Comparison of ENCODE assay signal across 9 cellular contexts in the genomic region with DNA sequence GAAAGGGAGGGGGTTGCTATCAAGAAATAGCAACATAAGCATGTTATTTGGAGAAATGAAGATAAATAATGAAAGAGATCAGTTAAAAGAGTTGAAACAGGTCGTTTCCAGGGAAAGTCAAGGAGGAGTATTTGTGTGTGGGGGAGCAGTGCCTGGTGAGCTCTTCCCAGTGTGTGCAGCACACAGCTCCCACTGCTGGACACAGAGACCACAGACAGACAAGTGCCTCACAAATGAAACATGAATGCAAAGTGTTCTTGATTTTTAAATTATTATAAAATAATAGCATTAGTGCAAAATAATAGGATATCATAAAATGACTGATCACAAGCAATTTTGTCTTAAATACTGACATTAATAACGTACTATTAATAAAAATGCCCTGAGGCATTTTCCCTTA. TPM values are rescaled to one million over a fixed set of nuclear protein-coding genes. Genes with fewer than 3 reads are reported as not detected.
DNase-seq lines count a peak whose midpoint lies in the region; ATAC-seq and TF ChIP-seq lines count a peak whose summit lies in the region.
"Had no signal": no experiment of that assay in that cellular context is flagged by ENCODE, and none has a peak within 500 bp of the region (broad histone marks: within the 10 kb centered on the region; RNA-seq: fewer than 3 reads in every experiment).

No MANE protein-coding gene starts in this region.

- H3K4me1 Mint-ChIP-seq in neural crest cell, result no peaks in the 10 kb centered on the region
- no peaks in the 10 kb centered on the region for H3K4me1 Mint-ChIP-seq in activated CD8-positive, alpha-beta T cell treated with anti-CD3 and anti-CD28 coated beads, Interleukin-2, amount 10 ng/mL, durations not matched to agents 7 days and 5 days (ENCODE audit: low read depth)
- H3K4me1 Mint-ChIP-seq in natural killer cell treated with Interleukin-12 subunit alpha and Interleukin-12 subunit beta and Interleukin-15 and Interleukin-18, amount 100 ng/mL, for 72 hours (ENCODE audit: low read depth in 2 of 2), result no peaks in the 10 kb centered on the region

- TF ChIP-seq CTCF in epithelial cell of proximal tubule (conservative IDR thresholded peaks at IDR 0.05; ENCODE audit: low read depth, low read length) (peak; percentile 73), neural crest cell (conservative IDR thresholded peaks at IDR 0.05) (peak; percentile 49)

- peak; percentile 53 for DNase-seq in GM03348 (ENCODE audit: low spot score)
- peak; percentile 47 for DNase-seq in NCI-H460 (ENCODE audit: extremely low read depth, low read depth)
- DNase-seq in epithelial cell of proximal tubule (ENCODE audit: low read depth), result no peak
- DNase-seq in neural crest cell (ENCODE audit: low read depth, low spot score), result no peak
- no peak for DNase-seq in activated CD8-positive, alpha-beta T cell treated with anti-CD3 and anti-CD28 coated beads, Interleukin-2, amount 10 ng/mL, durations not matched to agents 7 days and 5 days
- DNase-seq in natural killer cell treated with Interleukin-12 subunit alpha and Interleukin-12 subunit beta and Interleukin-15 and Interleukin-18, amount 100 ng/mL, for 72 hours (ENCODE audit: low spot score), result no peak

- H3K27ac Mint-ChIP-seq in neural crest cell (ENCODE audit: unreplicated experiment), result no peak overlapping the region
- H3K27ac Mint-ChIP-seq in activated CD8-positive, alpha-beta T cell treated with anti-CD3 and anti-CD28 coated beads, Interleukin-2, amount 10 ng/mL, durations not matched to agents 7 days and 5 days, result no peak overlapping the region
- H3K27ac Mint-ChIP-seq in natural killer cell treated with Interleukin-12 subunit alpha and Interleukin-12 subunit beta and Interleukin-15 and Interleukin-18, amount 100 ng/mL, for 72 hours, result no peak overlapping the region

- no peak overlapping the region for H3K4me3 ChIP-seq in epithelial cell of proximal tubule (ENCODE audit: low read depth, low read length)
- H3K4me3 ChIP-seq: SJSA1 had no signal

- POLR2A ChIA-PET in activated CD8-positive, alpha-beta T cell treated with anti-CD3 and anti-CD28 coated beads, Interleukin-2, amount 10 ng/mL, durations not matched to agents 7 days and 5 days (lab: Charles Lee), result no interaction called here

- no peak overlapping the region for H3K4me3 Mint-ChIP-seq in neural crest cell
- no peak overlapping the region for H3K4me3 Mint-ChIP-seq in activated CD8-positive, alpha-beta T cell treated with anti-CD3 and anti-CD28 coated beads, Interleukin-2, amount 10 ng/mL, durations not matched to agents 7 days and 5 days
- H3K4me3 Mint-ChIP-seq in natural killer cell treated with Interleukin-12 subunit alpha and Interleukin-12 subunit beta and Interleukin-15 and Interleukin-18, amount 100 ng/mL, for 72 hours, result no peak overlapping the region

- no peaks in the 10 kb centered on the region for H3K9me3 Mint-ChIP-seq in neural crest cell
- H3K9me3 Mint-ChIP-seq in activated CD8-positive, alpha-beta T cell treated with anti-CD3 and anti-CD28 coated beads, Interleukin-2, amount 10 ng/mL, durations not matched to agents 7 days and 5 days (ENCODE audit: insufficient read depth), result no peaks in the 10 kb centered on the region
- H3K9me3 Mint-ChIP-seq in natural killer cell treated with Interleukin-12 subunit alpha and Interleukin-12 subunit beta and Interleukin-15 and Interleukin-18, amount 100 ng/mL, for 72 hours, result peaks cover 3% of the 10 kb centered on the region

- no peaks in the 10 kb centered on the region for H3K27me3 Mint-ChIP-seq in neural crest cell (ENCODE audit: low read depth)
- peaks cover 5% of the 10 kb centered on the region for H3K27me3 Mint-ChIP-seq in activated CD8-positive, alpha-beta T cell treated with anti-CD3 and anti-CD28 coated beads, Interleukin-2, amount 10 ng/mL, durations not matched to agents 7 days and 5 days (ENCODE audit: low read depth)
- peaks cover 20 to 47% of the 10 kb centered on the region in 2 donors for H3K27me3 Mint-ChIP-seq in natural killer cell treated with Interleukin-12 subunit alpha and Interleukin-12 subunit beta and Interleukin-15 and Interleukin-18, amount 100 ng/mL, for 72 hours

- H3K36me3 Mint-ChIP-seq in neural crest cell (ENCODE audit: low read depth), result peaks cover 15% of the 10 kb centered on the region
- H3K36me3 Mint-ChIP-seq in activated CD8-positive, alpha-beta T cell treated with anti-CD3 and anti-CD28 coated beads, Interleukin-2, amount 10 ng/mL, durations not matched to agents 7 days and 5 days (ENCODE audit: low read depth), result no peaks in the 10 kb centered on the region
- no peaks in the 10 kb centered on the region for H3K36me3 Mint-ChIP-seq in natural killer cell treated with Interleukin-12 subunit alpha and Interleukin-12 subunit beta and Interleukin-15 and Interleukin-18, amount 100 ng/mL, for 72 hours

- CTCF ChIA-PET in activated CD8-positive, alpha-beta T cell treated with anti-CD3 and anti-CD28 coated beads, Interleukin-2, amount 10 ng/mL, durations not matched to agents 7 days and 5 days (lab: Charles Lee), result interaction anchor here (1.1 kb wide), 1 partner anchor 74 kb away, joined by 5 read pairs; no protein-coding TSS in a partner anchor

- ATAC-seq in activated CD8-positive, alpha-beta T cell treated with anti-CD3 and anti-CD28 coated beads, Interleukin-2, amount 10 ng/mL, durations not matched to agents 7 days and 5 days, result no peak
- ATAC-seq in HG03432 (IDR thresholded peaks at IDR 0.05; ENCODE audit: unreplicated experiment) (no peak), GM21529 (IDR thresholded peaks at IDR 0.05; ENCODE audit: unreplicated experiment) (no peak)
- no peak for ATAC-seq in natural killer cell treated with Interleukin-12 subunit alpha and Interleukin-12 subunit beta and Interleukin-15 and Interleukin-18, amount 100 ng/mL, for 72 hours

RNA-seq across cellular contexts. Expression of a gene that starts 40.8 kb away (rescaled TPM):
- total RNA-seq in NCI-H460 (2014; rRNA removed; shearing (Covaris generic)), result 62.4 and 67.3 TPM in 2 replicates
- polyA plus RNA-seq in NCI-H460 (2014; cell fraction: nucleus; rRNA removed), result 17.1 and 26.0 TPM in 2 replicates
- total RNA-seq in epithelial cell of proximal tubule, result 8.2 and 17.1 TPM in 2 replicates
- 19.6 and 21.3 TPM in 2 replicates for total RNA-seq in neural crest cell
- not detected for total RNA-seq in activated CD8-positive, alpha-beta T cell treated with anti-CD3 and anti-CD28 coated beads, Interleukin-2, amount 10 ng/mL, durations not matched to agents 7 days and 5 days
- not detected for total RNA-seq in natural killer cell treated with Interleukin-12 subunit alpha and Interleukin-12 subunit beta and Interleukin-15 and Interleukin-18, amount 100 ng/mL, for 72 hours

Comparison
In these comparisons a context has a peak if more than half of its experiments do, and no peak if none do; other contexts are left out.
1. DNase-seq: peak in GM03348 (single experiment) and NCI-H460 (single experiment); none in epithelial cell of proximal tubule (single experiment), neural crest cell (single experiment), activated CD8-positive, alpha-beta T cell treated with anti-CD3 and anti-CD28 coated beads, Interleukin-2, amount 10 ng/mL, durations not matched to agents 7 days and 5 days (single experiment) and natural killer cell treated with Interleukin-12 subunit alpha and Interleukin-12 subunit beta and Interleukin-15 and Interleukin-18, amount 100 ng/mL, for 72 hours (single experiment).